In genomic region chr3:157311633-157312365, GRCh38 we compare ENCODE assay signal across 14 cellular contexts.
DNase-seq lines count a peak whose midpoint lies in the region; ATAC-seq and TF ChIP-seq lines count a peak whose summit lies in the region.
"Had no signal": no experiment of that assay in that cellular context is flagged by ENCODE, and none has a peak within 500 bp of the region (broad histone marks: within the 10 kb centered on the region; RNA-seq: fewer than 3 reads in every experiment).

No MANE protein-coding gene starts in this region.

- H3K4me3 ChIP-seq in AG04450 (ENCODE audit: low read depth, low read length) (no peak overlapping the region), brain microvascular endothelial cell (ENCODE audit: low read depth, low read length) (no peak overlapping the region)
- H3K4me3 ChIP-seq: lung, prostate gland, testis had no signal

- no peak for TF ChIP-seq RAD21 in Ishikawa (IDR thresholded peaks at IDR 0.05; ENCODE audit: low read depth)

- POLR2A ChIA-PET in AG04450 (lab: Yijun Ruan, JAX), result no interaction called here

- H3K36me3 ChIP-seq in brain microvascular endothelial cell (replicated peaks), result no peaks in the 10 kb centered on the region
- H3K36me3 ChIP-seq: prostate gland had no signal

- CTCF ChIA-PET in AG04450 (lab: Charles Lee), result no interaction called here

- no peaks in the 10 kb centered on the region for H3K27me3 ChIP-seq in AG04450 (ENCODE audit: control insufficient read depth, insufficient read depth, low read length)
- no peaks in the 10 kb centered on the region for H3K27me3 ChIP-seq in brain microvascular endothelial cell (replicated peaks)
- H3K27me3 ChIP-seq: testis had no signal

- ATAC-seq in HG03432 (IDR thresholded peaks at IDR 0.05; ENCODE audit: unreplicated experiment), result no peak
- ATAC-seq in GM21717 (IDR thresholded peaks at IDR 0.05; ENCODE audit: unreplicated experiment), result no peak

- no peak for TF ChIP-seq EP300 in Ishikawa (IDR thresholded peaks at IDR 0.05; ENCODE audit: borderline replicate concordance)

- TF ChIP-seq CTCF in AG04450 (IDR thresholded peaks at IDR 0.05; ENCODE audit: low read depth, low read length) (no peak), brain microvascular endothelial cell (IDR thresholded peaks at IDR 0.05; ENCODE audit: low read depth, low read length, missing control alignments) (no peak)

- peak overlapping the region; percentile 47 for H3K27ac ChIP-seq in AG04450 (ENCODE audit: low read depth, low read length)
- H3K27ac ChIP-seq in brain microvascular endothelial cell, result peak overlapping the region; percentile 72
- H3K27ac ChIP-seq: prostate gland, testis had no signal

- in situ Hi-C loops in brain microvascular endothelial cell (cut with HindIII; ENCODE audit: low pct_ligation_motif_present, low sequenced_read_pairs), result no loop called here

- H3K9me3 ChIP-seq in AG04450 (ENCODE audit: control insufficient read depth, insufficient read depth, low read length), result no peaks in the 10 kb centered on the region
- H3K9me3 ChIP-seq: prostate gland, testis had no signal

- DNase-seq in AG04450 (ENCODE audit: low read depth, low spot score), result peak; percentile 68
- no peak for DNase-seq in brain microvascular endothelial cell
- peak; percentile 96 for DNase-seq in iris pigment epithelial cell (ENCODE audit: low read depth)
- DNase-seq in pons (ENCODE audit: low spot score), result no peak
- no peak for DNase-seq in NOMO-1 (lab: John Stamatoyannopoulos, UW; ENCODE audit: unreplicated experiment in 2 of 2)
- DNase-seq: activated B cell treated with CpG ODN at 0.5 μM for 24 hours, NCI-H2227 treated with DMSO at 0.1 percent for 48 hours, SHP77 treated with DMSO at 0.1 percent for 48 hours, testis had no signal

TF ChIP-seq in Ishikawa, 13 proteins besides CTCF, POLR2A, EP300 and RAD21:
- TF ChIP-seq CEBPB (IDR thresholded peaks at IDR 0.05) (peak; percentile 79), REST (IDR thresholded peaks at IDR 0.05; ENCODE audit: low read depth) (no peak), NFIC (IDR thresholded peaks at IDR 0.05) (0 out of 2 replicates have a peak, but pooled peaks have one; percentile 10), TCF12 (IDR thresholded peaks at IDR 0.05; ENCODE audit: low read depth) (no peak), FOXM1 (IDR thresholded peaks at IDR 0.05; ENCODE audit: borderline replicate concordance, low read depth) (no peak), TEAD4 (IDR thresholded peaks at IDR 0.05) (no peak), TAF1 (IDR thresholded peaks at IDR 0.05; ENCODE audit: low read depth) (no peak), EGR1 (IDR thresholded peaks at IDR 0.05) (no peak), YY1 (IDR thresholded peaks at IDR 0.05; ENCODE audit: low read depth) (no peak), CREB1 (IDR thresholded peaks at IDR 0.05; ENCODE audit: low read depth) (no peak)

Comparison
In these comparisons a context has a peak if more than half of its experiments do, and no peak if none do; other contexts are left out.
1. DNase-seq: peak in AG04450 (single experiment) and iris pigment epithelial cell (single experiment); none in brain microvascular endothelial cell (single experiment), pons (single experiment) and NOMO-1 (0 of 2).